In genomic region chr17:82076785-82077591, GRCh38 we compare ENCODE assay signal across 15 cellular contexts. TPM values are rescaled to one million over a fixed set of nuclear protein-coding genes. Genes with fewer than 3 reads are reported as not detected.
DNase-seq lines count a peak whose midpoint lies in the region; ATAC-seq and TF ChIP-seq lines count a peak whose summit lies in the region.
"Had no signal": no experiment of that assay in that cellular context is flagged by ENCODE, and none has a peak within 500 bp of the region (broad histone marks: within the 10 kb centered on the region; RNA-seq: fewer than 3 reads in every experiment).

No MANE protein-coding gene starts in this region.

- H3K27ac ChIP-seq in cardiac muscle cell: peak overlapping the region; percentile 51
- H3K27ac ChIP-seq in right atrium auricular region: no peak overlapping the region
- H3K27ac ChIP-seq in SK-N-MC: peak overlapping the region; percentile 56; the same call in 1 of the 2 replicates
- H3K27ac ChIP-seq in left lung: no peak overlapping the region
- no peak overlapping the region for H3K27ac ChIP-seq in upper lobe of right lung
- H3K27ac ChIP-seq: ascending aorta, pancreas had no signal

- H3K4me1 ChIP-seq in cardiac muscle cell (ENCODE audit: low read depth) (no peaks in the 10 kb centered on the region), right atrium auricular region (no peaks in the 10 kb centered on the region), left lung (no peaks in the 10 kb centered on the region), upper lobe of right lung (no peaks in the 10 kb centered on the region)
- H3K4me1 ChIP-seq: ascending aorta, pancreas had no signal

- H3K27me3 ChIP-seq in cardiac muscle cell: no peaks in the 10 kb centered on the region
- H3K27me3 ChIP-seq in right atrium auricular region: no peaks in the 10 kb centered on the region
- no peaks in the 10 kb centered on the region for H3K27me3 ChIP-seq in left lung
- H3K27me3 ChIP-seq in upper lobe of right lung: no peaks in the 10 kb centered on the region
- H3K27me3 ChIP-seq: ascending aorta, pancreas had no signal

- TF ChIP-seq CTCF in cardiac muscle cell (IDR thresholded peaks at IDR 0.05; ENCODE audit: low read depth, low read length) (no peak), right atrium auricular region (IDR thresholded peaks at IDR 0.05) (no peak), left lung (IDR thresholded peaks at IDR 0.05) (no peak), upper lobe of right lung (IDR thresholded peaks at IDR 0.05) (no peak)

- intact Hi-C loops in left lung (cut with DNase I) (no loop called here), upper lobe of right lung (cut with DNase I) (no loop called here)

- ATAC-seq in left lung (peak; percentile 6), upper lobe of right lung (peak; percentile 31), GM21390 (IDR thresholded peaks at IDR 0.05; ENCODE audit: unreplicated experiment) (no peak), GM19452 (IDR thresholded peaks at IDR 0.05; ENCODE audit: unreplicated experiment) (no peak)

- no peak overlapping the region for H3K4me3 ChIP-seq in cardiac muscle cell
- H3K4me3 ChIP-seq in right atrium auricular region: no peak overlapping the region
- no peak overlapping the region for H3K4me3 ChIP-seq in SK-N-MC
- no peak overlapping the region for H3K4me3 ChIP-seq in left lung
- H3K4me3 ChIP-seq in upper lobe of right lung: no peak overlapping the region
- H3K4me3 ChIP-seq: ascending aorta, pancreas had no signal

- H3K36me3 ChIP-seq in cardiac muscle cell (peaks cover 27% of the 10 kb centered on the region), right atrium auricular region (peaks cover 27% of the 10 kb centered on the region), SK-N-MC (ENCODE audit: insufficient read depth, low read length) (peaks cover 36% of the 10 kb centered on the region; the same call in 1 of the 2 replicates), left lung (peaks cover 0 to 50% of the 10 kb centered on the region in 2 donors), upper lobe of right lung (peaks cover 36% of the 10 kb centered on the region)

- H3K9ac ChIP-seq in SK-N-MC (ENCODE audit: insufficient read length): no peak overlapping the region

- DNase-seq in cardiac muscle cell (ENCODE audit: low read depth in 1 of 2, low spot score in 1 of 2) (no peak), right atrium auricular region (ENCODE audit: low spot score) (no peak), SK-N-MC (ENCODE audit: low read depth, low spot score) (no peak), left lung (no peak), upper lobe of right lung (no peak), T-helper 1 cell (no peak)
- DNase-seq: activated CD4-positive, alpha-beta T cell treated with anti-CD3 and anti-CD28 coated beads for 1 hour; AML-193; mesenchymal stem cell; NCI-H2029; NK-92 treated with Interleukin-12 subunit alpha and Interleukin-12 subunit beta, amount 100 ng/mL, for 24 hours had no signal

- H3K9me3 ChIP-seq in cardiac muscle cell (ENCODE audit: low read depth): no peaks in the 10 kb centered on the region
- H3K9me3 ChIP-seq in right atrium auricular region: no peaks in the 10 kb centered on the region
- no peaks in the 10 kb centered on the region for H3K9me3 ChIP-seq in SK-N-MC (ENCODE audit: low read depth, low read length)
- no peaks in the 10 kb centered on the region for H3K9me3 ChIP-seq in left lung
- no peaks in the 10 kb centered on the region for H3K9me3 ChIP-seq in upper lobe of right lung
- H3K9me3 ChIP-seq: ascending aorta, pancreas had no signal

RNA-seq across cellular contexts. Expression of gene DUS1L, which starts 11.4 kb away (rescaled TPM):
- total RNA-seq in cardiac muscle cell: 109 and 184 TPM in 2 replicates
- polyA plus RNA-seq in cardiac muscle cell: 183 and 196 TPM in 2 replicates
- total RNA-seq in right atrium auricular region: 10 to 100 TPM; 33.3 to 45.7 TPM
- total RNA-seq in left lung: 100 to 1,000 TPM; 102 to 103 TPM
- total RNA-seq in upper lobe of right lung: 82.4 TPM

RNA-seq across cellular contexts. Expression of gene FASN, which starts 21.0 kb away (rescaled TPM):
- 276 and 279 TPM in 2 replicates for total RNA-seq in cardiac muscle cell
- 61.8 and 85.9 TPM in 2 replicates for polyA plus RNA-seq in cardiac muscle cell
- 10 to 100 TPM; 13.8 to 46.4 TPM for total RNA-seq in right atrium auricular region
- 100 to 1,000 TPM; 288 to 550 TPM for total RNA-seq in left lung
- 432 TPM for total RNA-seq in upper lobe of right lung

RNA-seq across cellular contexts. Expression of gene GPS1, which starts 25.3 kb away (rescaled TPM):
- total RNA-seq in cardiac muscle cell (231 and 235 TPM in 2 replicates), right atrium auricular region (10 to 100 TPM; 79.5 to 90.8 TPM), left lung (100 to 1,000 TPM in 1 of 2 donors, 10 to 100 TPM in 1; 75.3 to 101 TPM), upper lobe of right lung (78.0 TPM)
- polyA plus RNA-seq in cardiac muscle cell: 223 and 257 TPM in 2 replicates

RNA-seq across cellular contexts. Expression of gene RFNG, which starts 25.4 kb away (rescaled TPM):
- total RNA-seq in cardiac muscle cell (94.6 and 104 TPM in 2 replicates), right atrium auricular region (10 to 100 TPM; 21.4 to 25.3 TPM), left lung (10 to 100 TPM; 29.3 to 44.9 TPM), upper lobe of right lung (38.5 TPM)
- 91.0 and 98.3 TPM in 2 replicates for polyA plus RNA-seq in cardiac muscle cell

RNA-seq across cellular contexts. Expression of gene DCXR, which starts 39.5 kb away (rescaled TPM):
- total RNA-seq in cardiac muscle cell: 164 and 256 TPM in 2 replicates
- polyA plus RNA-seq in cardiac muscle cell: 228 and 312 TPM in 2 replicates
- 100 to 1,000 TPM; 169 to 213 TPM for total RNA-seq in right atrium auricular region
- 100 to 1,000 TPM; 113 to 152 TPM for total RNA-seq in left lung
- total RNA-seq in upper lobe of right lung: 143 TPM

Comparison
In these comparisons a context has a peak if more than half of its experiments do, and no peak if none do; other contexts are left out.
1. H3K27ac ChIP-seq: peak in cardiac muscle cell (single experiment) and SK-N-MC (single experiment); none in right atrium auricular region (0 of 2), left lung (0 of 2) and upper lobe of right lung (single experiment).
2. ATAC-seq: peak in left lung (single experiment) and upper lobe of right lung (single experiment); none in GM21390 (single experiment) and GM19452 (single experiment).